Comparison of ENCODE assay signal across 6 cellular contexts in the genomic region with DNA sequence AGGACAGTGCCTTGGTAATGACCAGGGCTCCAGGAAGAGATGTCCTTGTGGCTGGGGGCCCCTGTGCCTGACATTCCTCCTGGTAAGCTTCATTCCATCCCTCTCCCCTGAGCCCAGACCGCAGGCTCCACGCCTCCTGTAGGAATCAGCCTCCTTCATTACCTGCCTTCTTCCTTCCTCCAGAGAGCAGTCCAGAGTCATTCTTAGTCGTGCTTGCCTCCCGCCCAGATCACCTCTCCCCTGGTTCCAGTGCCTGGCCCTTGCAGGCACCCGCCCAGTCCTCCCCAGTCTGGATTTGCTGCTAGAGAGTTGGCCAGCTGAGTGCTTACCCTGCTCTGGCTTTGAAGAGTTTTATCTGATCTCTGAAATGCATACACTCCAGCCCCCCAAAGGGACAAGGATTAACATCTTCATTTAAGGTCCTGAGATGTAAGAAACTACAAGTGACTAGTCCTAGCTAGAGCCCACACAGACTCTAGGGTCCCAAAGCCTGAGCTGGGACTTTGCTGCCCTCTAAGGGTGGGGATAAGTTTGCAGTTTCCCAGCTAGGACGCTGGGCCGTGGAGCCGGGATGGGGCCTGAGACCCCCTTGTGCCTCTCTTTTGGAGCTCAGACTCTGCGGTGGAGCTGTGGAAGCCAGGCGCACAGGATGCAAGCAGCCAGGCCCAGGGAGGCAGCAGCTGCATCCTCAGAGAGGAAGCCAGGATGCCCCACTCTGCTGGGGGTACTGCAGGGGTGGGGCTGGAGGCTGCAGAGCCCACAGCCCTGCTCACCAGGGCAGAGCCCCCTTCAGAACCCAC. TPM values are rescaled to one million over a fixed set of nuclear protein-coding genes. Genes with fewer than 3 reads are reported as not detected.
A peak's percentile ranks its signal among the peaks of the same experiment; 100 is the strongest.
DNase-seq lines count a peak whose midpoint lies in the region; ATAC-seq lines count a peak whose summit lies in the region.

No MANE protein-coding gene starts in this region.

- no peak overlapping the region for H3K4me3 Mint-ChIP-seq in activated CD4-positive, alpha-beta memory T cell treated with anti-CD3 and anti-CD28 coated beads for 36 hours

- no peaks in the 10 kb centered on the region for H3K27me3 Mint-ChIP-seq in activated CD4-positive, alpha-beta memory T cell treated with anti-CD3 and anti-CD28 coated beads for 36 hours

- no peak overlapping the region for H3K27ac Mint-ChIP-seq in activated CD4-positive, alpha-beta memory T cell treated with anti-CD3 and anti-CD28 coated beads for 36 hours

- no peaks in the 10 kb centered on the region for H3K9me3 Mint-ChIP-seq in activated CD4-positive, alpha-beta memory T cell treated with anti-CD3 and anti-CD28 coated beads for 36 hours

- peaks cover 2% of the 10 kb centered on the region for H3K4me1 Mint-ChIP-seq in activated CD4-positive, alpha-beta memory T cell treated with anti-CD3 and anti-CD28 coated beads for 36 hours (ENCODE audit: low read depth)

- DNase-seq in ACHN (peak; percentile 44), iPS-NIHi7 (ENCODE audit: extremely low spot score) (peak; percentile 77), ureter (ENCODE audit: low spot score) (peak; percentile 74), NK-92 (lab: John Stamatoyannopoulos, UW; ENCODE audit: unreplicated experiment) (no peak)
- peak; percentile 43 for DNase-seq in activated CD4-positive, alpha-beta memory T cell treated with anti-CD3 and anti-CD28 coated beads for 36 hours

- H3K36me3 Mint-ChIP-seq in activated CD4-positive, alpha-beta memory T cell treated with anti-CD3 and anti-CD28 coated beads for 36 hours: no peaks in the 10 kb centered on the region

- CTCF ChIA-PET in activated CD4-positive, alpha-beta memory T cell treated with anti-CD3 and anti-CD28 coated beads for 36 hours (lab: Charles Lee): interaction anchor here (0.7 to 4.8 kb wide), 21 partner anchors 9 to 260 kb away, joined by 3 to 54 read pairs (median 5); a partner anchor contains a TSS

- POLR2A ChIA-PET in activated CD4-positive, alpha-beta memory T cell treated with anti-CD3 and anti-CD28 coated beads for 36 hours (lab: Charles Lee): interaction anchor here (0.7 to 1.5 kb wide), 4 partner anchors 11 to 82 kb away, joined by 4 to 5 read pairs (median 4); a partner anchor contains a TSS

- peak; percentile 52 for ATAC-seq in HG02642 (IDR thresholded peaks at IDR 0.05; ENCODE audit: poor library complexity, unreplicated experiment)

- intact Hi-C loops in activated CD4-positive, alpha-beta memory T cell treated with anti-CD3 and anti-CD28 coated beads for 36 hours (cut with micrococcal nuclease): no loop called here

- in situ Hi-C loops in ACHN (cut with HindIII; ENCODE audit: low pct_ligation_motif_present, low pct_unique_long_range_greater_than_20kb, low sequenced_read_pairs): no loop called here

RNA-seq across cellular contexts. Expression of a gene that starts 1.6 kb away (rescaled TPM):
- total RNA-seq in activated CD4-positive, alpha-beta memory T cell treated with anti-CD3 and anti-CD28 coated beads for 36 hours: 10 to 100 TPM; 13.0 to 14.0 TPM
- 71.3 TPM for total RNA-seq in ureter

RNA-seq across cellular contexts. Expression of a gene that starts 10.6 kb away (rescaled TPM):
- 10 to 100 TPM; 58.2 to 62.1 TPM for total RNA-seq in activated CD4-positive, alpha-beta memory T cell treated with anti-CD3 and anti-CD28 coated beads for 36 hours
- 79.4 TPM for total RNA-seq in ureter

RNA-seq across cellular contexts. Expression of a gene that starts 10.8 kb away (rescaled TPM):
- total RNA-seq in activated CD4-positive, alpha-beta memory T cell treated with anti-CD3 and anti-CD28 coated beads for 36 hours: 10 to 100 TPM; 10.1 to 12.2 TPM
- total RNA-seq in ureter: 36.8 TPM

RNA-seq across cellular contexts. Expression of a gene that starts 44.6 kb away (rescaled TPM):
- 100 to 1,000 TPM; 194 to 198 TPM for total RNA-seq in activated CD4-positive, alpha-beta memory T cell treated with anti-CD3 and anti-CD28 coated beads for 36 hours
- total RNA-seq in ureter: 57.9 TPM
